17 cellular contexts compared by ENCODE assay signal in genomic region chr6:125175459-125175858, GRCh38. TPM values are rescaled to one million over a fixed set of nuclear protein-coding genes. Genes with fewer than 3 reads are reported as not detected.
DNase-seq lines count a peak whose midpoint lies in the region; ATAC-seq and TF ChIP-seq lines count a peak whose summit lies in the region.
"Had no signal": no experiment of that assay in that cellular context is flagged by ENCODE, and none has a peak within 500 bp of the region (broad histone marks: within the 10 kb centered on the region; RNA-seq: fewer than 3 reads in every experiment).

No MANE protein-coding gene starts in this region.

- intact Hi-C loops in PC-3 (cut with micrococcal nuclease): no loop called here

- no peak overlapping the region for H3K9ac ChIP-seq in PC-3 (ENCODE audit: low read length)
- H3K9ac ChIP-seq: BLaER1 treated with 17β-estradiol and CSF1 and Interleukin-3, amounts not matched to agents 10 nM and 100 nM had no signal

- H3F3A ChIP-seq in PC-3 (ENCODE audit: low read length, unreplicated experiment): no peaks in the 10 kb centered on the region

- H3K9me2 ChIP-seq in PC-3 (replicated peaks; ENCODE audit: low read length): no peaks in the 10 kb centered on the region

- H3K27ac ChIP-seq in HEK293 (ENCODE audit: extremely low read depth, low read depth, low read length) (no peak overlapping the region), PC-3 (ENCODE audit: low read length) (no peak overlapping the region)
- H3K27ac ChIP-seq: 22Rv1; A549; BLaER1 treated with 17β-estradiol and CSF1 and Interleukin-3, amounts not matched to agents 10 nM and 100 nM; C4-2B had no signal

- peaks cover 14% of the 10 kb centered on the region for H3K4me1 Mint-ChIP-seq in mesothelial cell of epicardium
- H3K4me1 Mint-ChIP-seq: B cell had no signal

- DNase-seq in PC-3: no peak
- no peak for DNase-seq in mesothelial cell of epicardium (ENCODE audit: low spot score in 2 of 2, unreplicated experiment in 2 of 2)
- no peak for DNase-seq in T-helper 2 cell
- DNase-seq: AML-193; Caco-2; Calu3; CD4-positive, alpha-beta T cell; CD8-positive, alpha-beta T cell; DMS79 treated with DMSO at 0.1 percent for 48 hours; GF-D8 had no signal

- CTCF ChIA-PET in HEK293 (lab: Yijun Ruan, JAX) (interaction anchor here (0.8 to 4.1 kb wide), 6 partner anchors 13 to 305 kb away, joined by 3 to 18 read pairs (median 4); partner anchors contain the start of gene TPD52L1), PC-3 (lab: Charles Lee) (no interaction called here)

- POLR2A ChIA-PET in HEK293 (lab: Yijun Ruan, JAX) (no interaction called here), PC-3 (lab: Charles Lee; ENCODE audit: unreplicated experiment) (interaction anchor here (0.6 kb wide), 1 partner anchor 89 kb away, joined by 4 read pairs; no protein-coding TSS in a partner anchor)

- H3K36me3 ChIP-seq in HEK293 (ENCODE audit: control insufficient read depth in 2 of 2, insufficient read depth in 1 of 2, low read length in 2 of 2) (no peaks in the 10 kb centered on the region), PC-3 (ENCODE audit: low read depth, low read length) (no peaks in the 10 kb centered on the region)
- H3K36me3 ChIP-seq: BLaER1 treated with 17β-estradiol and CSF1 and Interleukin-3, amounts not matched to agents 10 nM and 100 nM had no signal

- no peak overlapping the region for H2AFZ ChIP-seq in PC-3 (ENCODE audit: low read length)

- no peak overlapping the region for H3K4me3 Mint-ChIP-seq in mesothelial cell of epicardium
- H3K4me3 Mint-ChIP-seq: B cell; CD4-positive, alpha-beta T cell; CD8-positive, alpha-beta T cell had no signal

- peaks cover 6% of the 10 kb centered on the region for H3K36me3 Mint-ChIP-seq in mesothelial cell of epicardium
- H3K36me3 Mint-ChIP-seq: CD8-positive, alpha-beta T cell had no signal

- no peaks in the 10 kb centered on the region for H3K27me3 ChIP-seq in PC-3 (ENCODE audit: low read length)
- H3K27me3 ChIP-seq: BLaER1 treated with 17β-estradiol and CSF1 and Interleukin-3, amounts not matched to agents 10 nM and 100 nM had no signal

- ATAC-seq in PC-3 (peak; percentile 72), HG03460 (IDR thresholded peaks at IDR 0.05; ENCODE audit: unreplicated experiment) (no peak)
- ATAC-seq: A549; CD8-positive, alpha-beta T cell had no signal

- no peak overlapping the region for H3K4me2 ChIP-seq in PC-3 (ENCODE audit: low read length)
- H3K4me2 ChIP-seq: A549 had no signal

- H3K4me3 ChIP-seq in HEK293 (ENCODE audit: low read depth, low read length) (no peak overlapping the region), PC-3 (ENCODE audit: low read length) (no peak overlapping the region)
- H3K4me3 ChIP-seq: A549; BLaER1 treated with 17β-estradiol and CSF1 and Interleukin-3, amounts not matched to agents 10 nM and 100 nM had no signal

- no peaks in the 10 kb centered on the region for H3K79me2 ChIP-seq in PC-3 (ENCODE audit: low read length)

- H3K27me3 Mint-ChIP-seq in mesothelial cell of epicardium (ENCODE audit: low read depth): no peaks in the 10 kb centered on the region

- BruUV-seq in PC-3 (replicated peaks; lab: Mats Ljungman, UMichigan): no TSS peak

- peak overlapping the region; percentile 64 for H3K27ac Mint-ChIP-seq in mesothelial cell of epicardium
- H3K27ac Mint-ChIP-seq: B cell; CD4-positive, alpha-beta T cell; CD8-positive, alpha-beta T cell had no signal

- no peaks in the 10 kb centered on the region for H3K4me1 ChIP-seq in HEK293 (ENCODE audit: control insufficient read depth, insufficient read depth, low read length)
- 0 out of 2 replicates have a peak, but pooled peaks cover 6% of the 10 kb centered on the region for H3K4me1 ChIP-seq in PC-3 (ENCODE audit: insufficient read depth, low read length)

- no peaks in the 10 kb centered on the region for H3K9me3 ChIP-seq in HEK293 (ENCODE audit: control insufficient read depth, insufficient read depth, low read depth, low read length)
- no peaks in the 10 kb centered on the region for H3K9me3 ChIP-seq in PC-3 (ENCODE audit: low read length)
- H3K9me3 ChIP-seq: A549; BLaER1 treated with 17β-estradiol and CSF1 and Interleukin-3, amounts not matched to agents 10 nM and 100 nM; Caco-2 had no signal

- H4K20me1 ChIP-seq in PC-3 (ENCODE audit: low read length): no peaks in the 10 kb centered on the region
- H4K20me1 ChIP-seq: BLaER1 treated with 17β-estradiol and CSF1 and Interleukin-3, amounts not matched to agents 10 nM and 100 nM had no signal

- TF ChIP-seq CTCF in HEK293 (tag by site-specific recombination; IDR thresholded peaks at IDR 0.05): no peak
- TF ChIP-seq CTCF in PC-3 (conservative IDR thresholded peaks at IDR 0.05; ENCODE audit: low read depth, low read length): no peak
- TF ChIP-seq CTCF in mesothelial cell of epicardium (IDR thresholded peaks at IDR 0.05; ENCODE audit: unreplicated experiment): no peak

- no peaks in the 10 kb centered on the region for H3K9me3 Mint-ChIP-seq in mesothelial cell of epicardium
- H3K9me3 Mint-ChIP-seq: CD4-positive, alpha-beta T cell; CD8-positive, alpha-beta T cell had no signal

TF ChIP-seq in HEK293, 187 proteins besides CTCF, POLR2A, EP300 and RAD21:
- TF ChIP-seq ZNF596 (tag by site-specific recombination; IDR thresholded peaks at IDR 0.05) (no peak), PRDM10 (tag by site-specific recombination; IDR thresholded peaks at IDR 0.05) (peak; percentile 59)

RNA-seq across cellular contexts. Expression of gene TPD52L1, which starts 21.9 kb away (rescaled TPM):
- 39.4 and 41.4 TPM in 2 replicates for total RNA-seq in PC-3 (2014; rRNA removed)
- total RNA-seq in mesothelial cell of epicardium: 200 to 212 TPM (median 209 TPM) in 3 replicates
- total RNA-seq: B cell; CD4-positive, alpha-beta T cell; CD8-positive, alpha-beta T cell had no signal
